20 cellular contexts compared by ENCODE assay signal in genomic region chr5:58940446-58940845, GRCh38.
DNase-seq lines count a peak whose midpoint lies in the region; ATAC-seq and TF ChIP-seq lines count a peak whose summit lies in the region.
"Had no signal": no experiment of that assay in that cellular context is flagged by ENCODE, and none has a peak within 500 bp of the region (broad histone marks: within the 10 kb centered on the region; RNA-seq: fewer than 3 reads in every experiment).

No MANE protein-coding gene starts in this region.

- peak; percentile 16 for DNase-seq in NCI-H82 (lab: John Stamatoyannopoulos, UW)
- no peak for DNase-seq in NCI-H82 treated with DMSO at 0.1 percent for 48 hours (lab: John Stamatoyannopoulos, UW; ENCODE audit: unreplicated experiment)
- DNase-seq in astrocyte of the spinal cord (ENCODE audit: low read depth, low spot score): peak; percentile 32
- DNase-seq in glomerular visceral epithelial cell (ENCODE audit: extremely low spot score): peak; percentile 84
- DNase-seq in smooth muscle cell of the brain vasculature (ENCODE audit: low read depth, low spot score): peak; percentile 18
- no peak for DNase-seq in GM13976 (ENCODE audit: low spot score)
- DNase-seq: activated CD4-positive, CD25-positive, alpha-beta regulatory T cell; activated CD8-positive, alpha-beta memory T cell treated with anti-CD3 and anti-CD28 coated beads, Interleukin-2, amount 10 ng/mL, durations not matched to agents 7 days and 5 days; activated naive CD4-positive, alpha-beta T cell treated with anti-CD3 and anti-CD28 coated beads for 36 hours; caudate nucleus; GF-D8; glutamatergic neuron; kidney; NCI-H1436 treated with DMSO at 0.1 percent for 48 hours; NCI-H524 treated with DMSO at 0.1 percent for 48 hours; Peyer's patch; posterior cingulate gyrus; testis had no signal

- no peak for ATAC-seq in GM18870 (IDR thresholded peaks at IDR 0.05; ENCODE audit: unreplicated experiment)
- no peak for ATAC-seq in GM21515 (IDR thresholded peaks at IDR 0.05; ENCODE audit: unreplicated experiment)
- ATAC-seq: activated CD8-positive, alpha-beta memory T cell treated with anti-CD3 and anti-CD28 coated beads, Interleukin-2, amount 10 ng/mL, durations not matched to agents 7 days and 5 days had no signal

- H3K4me3 ChIP-seq in astrocyte of the spinal cord (ENCODE audit: low read depth, low read length): no peak overlapping the region
- H3K4me3 ChIP-seq: Peyer's patch, testis had no signal

- TF ChIP-seq CTCF in astrocyte of the spinal cord (IDR thresholded peaks at IDR 0.05; ENCODE audit: low read depth, low read length) (no peak), GM13976 (IDR thresholded peaks at IDR 0.05; ENCODE audit: borderline replicate concordance, control extremely low read depth, extremely low read depth, insufficient read depth, missing control alignments) (no peak)

- in situ Hi-C loops in astrocyte of the spinal cord (cut with HindIII; ENCODE audit: low sequenced_read_pairs): no loop called here
- in situ Hi-C loops in GM13976 (cut with MboI; ENCODE audit: low sequenced_read_pairs, unreplicated experiment): no loop called here

Comparison
In these comparisons a context has a peak if more than half of its experiments do, and no peak if none do; other contexts are left out.
1. DNase-seq: peak in NCI-H82 (single experiment), astrocyte of the spinal cord (single experiment), glomerular visceral epithelial cell (single experiment) and smooth muscle cell of the brain vasculature (single experiment); none in NCI-H82 treated with DMSO at 0.1 percent for 48 hours (single experiment) and GM13976 (single experiment).